ENCODE assay signal across 1 cellular context in the genomic region with DNA sequence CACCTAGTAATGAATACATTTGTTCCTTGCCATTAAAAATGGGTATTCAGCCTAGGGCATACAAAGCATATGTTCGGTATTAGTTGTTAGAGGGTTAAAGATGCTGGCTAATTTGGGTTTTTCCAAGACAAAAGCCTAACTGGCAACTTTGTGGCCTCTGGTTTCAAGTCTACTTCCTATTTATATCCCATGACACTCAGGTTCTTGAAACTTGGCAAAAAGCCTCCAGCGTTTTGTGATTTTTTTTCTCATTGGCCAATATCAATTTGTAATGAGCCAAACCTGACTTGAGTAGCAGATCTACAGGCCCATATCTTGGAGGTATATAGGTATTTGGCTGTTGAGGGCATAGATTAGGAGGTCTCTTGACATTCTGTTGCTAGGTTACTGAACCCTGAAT.
TF ChIP-seq lines count a peak whose summit lies in the region.

No MANE protein-coding gene starts in this region.

TF ChIP-seq in SK-N-SH, 30 proteins besides CTCF, POLR2A, EP300 and RAD21 (continued from another document):
- TF ChIP-seq, protein P1, sequence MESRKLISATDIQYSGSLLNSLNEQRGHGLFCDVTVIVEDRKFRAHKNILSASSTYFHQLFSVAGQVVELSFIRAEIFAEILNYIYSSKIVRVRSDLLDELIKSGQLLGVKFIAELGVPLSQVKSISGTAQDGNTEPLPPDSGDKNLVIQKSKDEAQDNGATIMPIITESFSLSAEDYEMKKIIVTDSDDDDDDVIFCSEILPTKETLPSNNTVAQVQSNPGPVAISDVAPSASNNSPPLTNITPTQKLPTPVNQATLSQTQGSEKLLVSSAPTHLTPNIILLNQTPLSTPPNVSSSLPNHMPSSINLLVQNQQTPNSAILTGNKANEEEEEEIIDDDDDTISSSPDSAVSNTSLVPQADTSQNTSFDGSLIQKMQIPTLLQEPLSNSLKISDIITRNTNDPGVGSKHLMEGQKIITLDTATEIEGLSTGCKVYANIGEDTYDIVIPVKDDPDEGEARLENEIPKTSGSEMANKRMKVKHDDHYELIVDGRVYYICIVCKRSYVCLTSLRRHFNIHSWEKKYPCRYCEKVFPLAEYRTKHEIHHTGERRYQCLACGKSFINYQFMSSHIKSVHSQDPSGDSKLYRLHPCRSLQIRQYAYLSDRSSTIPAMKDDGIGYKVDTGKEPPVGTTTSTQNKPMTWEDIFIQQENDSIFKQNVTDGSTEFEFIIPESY (IDR thresholded peaks at IDR 0.05; ENCODE audit: borderline replicate concordance, low read depth) = no peak
- no peak for TF ChIP-seq NFIC (IDR thresholded peaks at IDR 0.05; ENCODE audit: borderline replicate concordance)
- no peak for TF ChIP-seq RFX5 (IDR thresholded peaks at IDR 0.05; ENCODE audit: low read length)
- no peak for TF ChIP-seq NRF1 (IDR thresholded peaks at IDR 0.05; ENCODE audit: low read depth, low read length)
- TF ChIP-seq, protein P2, sequence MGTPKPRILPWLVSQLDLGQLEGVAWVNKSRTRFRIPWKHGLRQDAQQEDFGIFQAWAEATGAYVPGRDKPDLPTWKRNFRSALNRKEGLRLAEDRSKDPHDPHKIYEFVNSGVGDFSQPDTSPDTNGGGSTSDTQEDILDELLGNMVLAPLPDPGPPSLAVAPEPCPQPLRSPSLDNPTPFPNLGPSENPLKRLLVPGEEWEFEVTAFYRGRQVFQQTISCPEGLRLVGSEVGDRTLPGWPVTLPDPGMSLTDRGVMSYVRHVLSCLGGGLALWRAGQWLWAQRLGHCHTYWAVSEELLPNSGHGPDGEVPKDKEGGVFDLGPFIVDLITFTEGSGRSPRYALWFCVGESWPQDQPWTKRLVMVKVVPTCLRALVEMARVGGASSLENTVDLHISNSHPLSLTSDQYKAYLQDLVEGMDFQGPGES (IDR thresholded peaks at IDR 0.05; ENCODE audit: low read depth, low read length) = no peak
- TF ChIP-seq, protein P3, sequence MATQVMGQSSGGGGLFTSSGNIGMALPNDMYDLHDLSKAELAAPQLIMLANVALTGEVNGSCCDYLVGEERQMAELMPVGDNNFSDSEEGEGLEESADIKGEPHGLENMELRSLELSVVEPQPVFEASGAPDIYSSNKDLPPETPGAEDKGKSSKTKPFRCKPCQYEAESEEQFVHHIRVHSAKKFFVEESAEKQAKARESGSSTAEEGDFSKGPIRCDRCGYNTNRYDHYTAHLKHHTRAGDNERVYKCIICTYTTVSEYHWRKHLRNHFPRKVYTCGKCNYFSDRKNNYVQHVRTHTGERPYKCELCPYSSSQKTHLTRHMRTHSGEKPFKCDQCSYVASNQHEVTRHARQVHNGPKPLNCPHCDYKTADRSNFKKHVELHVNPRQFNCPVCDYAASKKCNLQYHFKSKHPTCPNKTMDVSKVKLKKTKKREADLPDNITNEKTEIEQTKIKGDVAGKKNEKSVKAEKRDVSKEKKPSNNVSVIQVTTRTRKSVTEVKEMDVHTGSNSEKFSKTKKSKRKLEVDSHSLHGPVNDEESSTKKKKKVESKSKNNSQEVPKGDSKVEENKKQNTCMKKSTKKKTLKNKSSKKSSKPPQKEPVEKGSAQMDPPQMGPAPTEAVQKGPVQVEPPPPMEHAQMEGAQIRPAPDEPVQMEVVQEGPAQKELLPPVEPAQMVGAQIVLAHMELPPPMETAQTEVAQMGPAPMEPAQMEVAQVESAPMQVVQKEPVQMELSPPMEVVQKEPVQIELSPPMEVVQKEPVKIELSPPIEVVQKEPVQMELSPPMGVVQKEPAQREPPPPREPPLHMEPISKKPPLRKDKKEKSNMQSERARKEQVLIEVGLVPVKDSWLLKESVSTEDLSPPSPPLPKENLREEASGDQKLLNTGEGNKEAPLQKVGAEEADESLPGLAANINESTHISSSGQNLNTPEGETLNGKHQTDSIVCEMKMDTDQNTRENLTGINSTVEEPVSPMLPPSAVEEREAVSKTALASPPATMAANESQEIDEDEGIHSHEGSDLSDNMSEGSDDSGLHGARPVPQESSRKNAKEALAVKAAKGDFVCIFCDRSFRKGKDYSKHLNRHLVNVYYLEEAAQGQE (IDR thresholded peaks at IDR 0.05; ENCODE audit: low read depth, low read length) = no peak
- no peak for TF ChIP-seq YY1 (IDR thresholded peaks at IDR 0.05; ENCODE audit: low read depth)
- no peak for TF ChIP-seq FOSL2 (IDR thresholded peaks at IDR 0.05; ENCODE audit: borderline replicate concordance, low read depth)
- TF ChIP-seq, protein P4, sequence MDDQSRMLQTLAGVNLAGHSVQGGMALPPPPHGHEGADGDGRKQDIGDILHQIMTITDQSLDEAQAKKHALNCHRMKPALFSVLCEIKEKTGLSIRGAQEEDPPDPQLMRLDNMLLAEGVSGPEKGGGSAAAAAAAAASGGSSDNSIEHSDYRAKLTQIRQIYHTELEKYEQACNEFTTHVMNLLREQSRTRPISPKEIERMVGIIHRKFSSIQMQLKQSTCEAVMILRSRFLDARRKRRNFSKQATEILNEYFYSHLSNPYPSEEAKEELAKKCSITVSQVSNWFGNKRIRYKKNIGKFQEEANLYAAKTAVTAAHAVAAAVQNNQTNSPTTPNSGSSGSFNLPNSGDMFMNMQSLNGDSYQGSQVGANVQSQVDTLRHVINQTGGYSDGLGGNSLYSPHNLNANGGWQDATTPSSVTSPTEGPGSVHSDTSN (IDR thresholded peaks at IDR 0.05) = no peak
- no peak for TF ChIP-seq FOXJ3 (CRISPR knock-in tag; IDR thresholded peaks at IDR 0.05)
- no peak for TF ChIP-seq JUND (IDR thresholded peaks at IDR 0.05)
